In the genomic region with DNA sequence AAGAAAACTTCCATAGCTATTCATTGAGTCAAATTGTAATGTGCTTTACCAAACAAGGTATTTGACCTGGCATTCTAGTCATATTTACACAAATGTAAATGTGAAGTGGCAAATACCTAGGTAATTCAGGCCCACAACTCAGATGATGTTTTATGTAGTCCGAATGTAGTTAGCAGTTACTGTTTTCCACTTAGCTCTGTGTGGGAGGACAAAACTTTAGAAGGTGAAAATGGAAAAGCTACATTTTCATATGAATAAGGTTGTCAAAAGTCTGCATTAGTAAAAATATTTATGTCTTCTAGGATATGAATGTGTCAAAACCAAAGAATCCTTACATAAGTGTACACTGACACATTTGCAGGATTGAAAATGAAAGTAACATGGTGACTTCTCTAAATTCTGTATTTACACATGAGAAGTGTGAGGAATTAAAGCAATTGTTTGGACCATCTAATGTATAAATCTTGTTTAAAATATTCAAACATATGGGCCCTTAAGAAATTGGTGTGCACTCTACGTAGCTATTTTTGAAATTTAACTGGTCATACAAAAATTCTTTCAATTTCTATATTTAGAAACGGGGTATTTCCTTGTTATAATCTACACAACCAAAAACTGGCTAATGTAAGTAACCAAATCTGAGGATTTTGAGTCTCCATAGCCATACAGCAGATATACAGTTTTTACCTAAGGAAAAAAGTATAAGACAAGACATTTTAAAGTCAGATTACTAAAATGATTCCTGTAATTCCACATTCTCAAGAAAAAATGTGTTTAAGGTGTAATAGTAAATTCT, we compare ENCODE assay signal across 8 cellular contexts. TPM values are rescaled to one million over a fixed set of nuclear protein-coding genes. Genes with fewer than 3 reads are reported as not detected.
DNase-seq lines count a peak whose midpoint lies in the region; ATAC-seq and TF ChIP-seq lines count a peak whose summit lies in the region.

No MANE protein-coding gene starts in this region.

- peak overlapping the region; percentile 93 to 99 (median 95) for H3K4me3 Mint-ChIP-seq in CD4-positive, alpha-beta memory T cell
- peak overlapping the region; percentile 97 for H3K4me3 Mint-ChIP-seq in T-helper 17 cell

- intact Hi-C loops in CD4-positive, alpha-beta memory T cell (cut with micrococcal nuclease): loop anchor here (10.0 kb wide), 1 partner anchor 1662 kb away; no protein-coding TSS in a partner anchor

- H3K9me3 Mint-ChIP-seq in CD4-positive, alpha-beta memory T cell: peaks cover 0 to 7% (median 0%) of the 10 kb centered on the region in 8 donors

- H3K27me3 Mint-ChIP-seq in CD4-positive, alpha-beta memory T cell: peaks cover 0 to 1% of the 10 kb centered on the region in 2 donors
- H3K27me3 Mint-ChIP-seq in T-helper 17 cell: no peaks in the 10 kb centered on the region

- H4K20me1 ChIP-seq in fibroblast of lung (ENCODE audit: control insufficient read depth, extremely low read depth, insufficient read depth, low read length): no peaks in the 10 kb centered on the region

- H3K36me3 Mint-ChIP-seq in CD4-positive, alpha-beta memory T cell: peaks cover 39 to 69% of the 10 kb centered on the region in 2 donors
- peaks cover 23% of the 10 kb centered on the region for H3K36me3 Mint-ChIP-seq in T-helper 17 cell (ENCODE audit: low read depth)

- POLR2A ChIA-PET in CD4-positive, alpha-beta memory T cell (lab: Charles Lee; ENCODE audit: partially characterized antibody): interaction anchor here (0.6 to 19.2 kb wide), 31 partner anchors 9 to 1677 kb away, joined by 3 to 1446 read pairs (median 4); a partner anchor contains a TSS

- peak overlapping the region; percentile 95 to 98 (median 97) for H3K27ac Mint-ChIP-seq in CD4-positive, alpha-beta memory T cell
- peak overlapping the region; percentile 100 for H3K27ac Mint-ChIP-seq in T-helper 17 cell

- H3K4me2 ChIP-seq in fibroblast of lung (ENCODE audit: extremely low read depth, insufficient read depth, low read length): peak overlapping the region; percentile 95

- H3K9ac ChIP-seq in fibroblast of lung (ENCODE audit: insufficient read depth, low read length) (peak overlapping the region; percentile 39), skeletal muscle tissue (ENCODE audit: low read depth in 1 of 3, low read length in 3 of 3) (peak overlapping the region in 2 of 3 donors; percentile 27 to 88)

- H3K79me2 ChIP-seq in fibroblast of lung (ENCODE audit: control insufficient read depth, insufficient read depth, low read length): peaks cover 73% of the 10 kb centered on the region

- CTCF ChIA-PET in CD4-positive, alpha-beta memory T cell (lab: Charles Lee; ENCODE audit: partially characterized antibody): interaction anchor here (0.7 to 8.0 kb wide), 9 partner anchors 12 to 671 kb away, joined by 3 to 104 read pairs (median 4); a partner anchor contains a TSS

- H3K4me3 ChIP-seq in CD4-positive, alpha-beta memory T cell (ENCODE audit: low read length in 2 of 2): peak overlapping the region; percentile 39 to 80
- peak overlapping the region; percentile 38 to 97 (median 76) for H3K4me3 ChIP-seq in fibroblast of lung (replicated peaks in 1 of 4; ENCODE audit: control extremely low read depth in 1 of 4, insufficient read depth in 1 of 4, low read depth in 3 of 4, low read length in 4 of 4)
- peak overlapping the region in 1 of 3 donors; percentile 79 for H3K4me3 ChIP-seq in skeletal muscle tissue (ENCODE audit: low read length in 3 of 3)

- peak overlapping the region; percentile 95 for H3K27ac ChIP-seq in CD4-positive, alpha-beta memory T cell (ENCODE audit: low read depth, low read length)
- H3K27ac ChIP-seq in fibroblast of lung (ENCODE audit: insufficient read depth, low read length): peak overlapping the region; percentile 92
- peak overlapping the region; percentile 86 for H3K27ac ChIP-seq in skeletal muscle tissue (ENCODE audit: low read depth, low read length)

- ATAC-seq in T-helper 17 cell (no peak), HG02852 (IDR thresholded peaks at IDR 0.05; ENCODE audit: unreplicated experiment) (no peak)

- peaks cover 36% of the 10 kb centered on the region for H3K4me1 ChIP-seq in CD4-positive, alpha-beta memory T cell (ENCODE audit: insufficient read depth, low read length)
- H3K4me1 ChIP-seq in fibroblast of lung (ENCODE audit: control insufficient read depth, extremely low read depth, insufficient read depth, low read length): no peaks in the 10 kb centered on the region
- peaks cover 11 to 39% (median 35%) of the 10 kb centered on the region in 3 donors for H3K4me1 ChIP-seq in skeletal muscle tissue (ENCODE audit: control insufficient read depth in 3 of 3, insufficient read depth in 3 of 3, low read length in 3 of 3)

- H3K9me3 ChIP-seq in CD4-positive, alpha-beta memory T cell (ENCODE audit: control insufficient read depth in 1 of 2, low read length in 2 of 2): no peaks in the 10 kb centered on the region
- H3K9me3 ChIP-seq in T-helper 17 cell (ENCODE audit: control insufficient read depth, low read length, poor library complexity, severe bottlenecking): no peaks in the 10 kb centered on the region
- no peaks in the 10 kb centered on the region for H3K9me3 ChIP-seq in fibroblast of lung (ENCODE audit: control insufficient read depth, insufficient read depth, low read depth, low read length)
- H3K9me3 ChIP-seq in skeletal muscle tissue (ENCODE audit: control insufficient read depth in 3 of 3, low read length in 3 of 3): no peaks in the 10 kb centered on the region

- no peak overlapping the region for H2AFZ ChIP-seq in fibroblast of lung (ENCODE audit: low read length)

- peak in 4 of 5 donors; percentile 25 to 44 (median 38) for DNase-seq in CD4-positive, alpha-beta memory T cell
- peak; percentile 65 for DNase-seq in HT1080 (ENCODE audit: low read depth)
- DNase-seq in T-helper 17 cell: no peak
- peak; percentile 64 to 70 for DNase-seq in fibroblast of lung (ENCODE audit: low read depth in 2 of 2)
- DNase-seq in occipital lobe (lab: John Stamatoyannopoulos, UW): no peak
- no peak for DNase-seq in cerebellar nuclear complex (lab: John Stamatoyannopoulos, UW)

- peaks cover 25 to 57% (median 25%) of the 10 kb centered on the region in 4 donors for H3K4me1 Mint-ChIP-seq in CD4-positive, alpha-beta memory T cell
- H3K4me1 Mint-ChIP-seq in T-helper 17 cell: peaks cover 36% of the 10 kb centered on the region

- no peaks in the 10 kb centered on the region for H3K27me3 ChIP-seq in CD4-positive, alpha-beta memory T cell (ENCODE audit: insufficient read depth, low read length)
- H3K27me3 ChIP-seq in fibroblast of lung (ENCODE audit: control insufficient read depth, insufficient read depth, low read length) (no peaks in the 10 kb centered on the region), skeletal muscle tissue (ENCODE audit: control insufficient read depth in 3 of 3, insufficient read depth in 3 of 3, low read length in 3 of 3) (no peaks in the 10 kb centered on the region)

- no peak for TF ChIP-seq CTCF in fibroblast of lung (conservative IDR thresholded peaks at IDR 0.05 in 1 of 2, IDR thresholded peaks at IDR 0.05 in 1 of 2; ENCODE audit: low read depth in 1 of 2, low read length in 2 of 2)

- peaks cover 35% of the 10 kb centered on the region for H3K36me3 ChIP-seq in CD4-positive, alpha-beta memory T cell (ENCODE audit: insufficient read depth, low read length)
- H3K36me3 ChIP-seq in fibroblast of lung (ENCODE audit: control insufficient read depth, insufficient read depth, low read length): peaks cover 6% of the 10 kb centered on the region
- peaks cover 10% of the 10 kb centered on the region in 3 donors for H3K36me3 ChIP-seq in skeletal muscle tissue (ENCODE audit: control insufficient read depth in 3 of 3, insufficient read depth in 3 of 3, low read length in 3 of 3)

RNA-seq across cellular contexts. Expression of a gene that starts 5.4 kb away (rescaled TPM):
- total RNA-seq in CD4-positive, alpha-beta memory T cell: 100 to 1,000 TPM; 232 to 238 TPM
- polyA plus RNA-seq in CD4-positive, alpha-beta memory T cell: 10 to 100 TPM; 12.5 to 14.5 TPM
- 18.9 and 24.0 TPM in 2 replicates for total RNA-seq in HT1080 (2014; rRNA removed; shearing (Covaris generic))
- 16.8 and 18.8 TPM in 2 replicates for polyA plus RNA-seq in HT1080 (2015; cell fraction: cytosol; rRNA removed)
- polyA plus RNA-seq in HT1080 (2015; cell fraction: nucleus; rRNA removed): 24.8 and 27.6 TPM in 2 replicates
- total RNA-seq in T-helper 17 cell (100 to 1,000 TPM; 202 to 252 TPM), fibroblast of lung (50.9 and 58.0 TPM in 2 replicates), skeletal muscle tissue (62.1 TPM), occipital lobe (143 TPM)
- 12.6 and 21.4 TPM in 2 replicates for polyA plus RNA-seq in fibroblast of lung
- polyA plus RNA-seq in fibroblast of lung (2012): 16.7 and 28.0 TPM in 2 replicates
- polyA minus RNA-seq in fibroblast of lung (ENCODE audit: low replicate concordance): 0.89 and 2.8 TPM in 2 replicates

RNA-seq across cellular contexts. Expression of a gene that starts 26.6 kb away (rescaled TPM):
- total RNA-seq in CD4-positive, alpha-beta memory T cell: 1 to 10 TPM; 3.4 to 4.4 TPM
- polyA plus RNA-seq in CD4-positive, alpha-beta memory T cell: 1 to 10 TPM in 1 of 2 donors, under 1 TPM in 1; 0.55 to 1.2 TPM
- 0.37 and 0.73 TPM in 2 replicates for total RNA-seq in HT1080 (2014; rRNA removed; shearing (Covaris generic))
- 0.41 and 0.94 TPM in 2 replicates for polyA plus RNA-seq in HT1080 (2015; cell fraction: cytosol; rRNA removed)
- polyA plus RNA-seq in HT1080 (2015; cell fraction: nucleus; rRNA removed): 1.2 and 3.3 TPM in 2 replicates
- total RNA-seq in T-helper 17 cell: 1 to 10 TPM; 2.0 to 2.1 TPM
- not detected in 2 replicates for total RNA-seq in fibroblast of lung
- 0.24 and 0.35 TPM in 2 replicates for polyA plus RNA-seq in fibroblast of lung
- polyA plus RNA-seq in fibroblast of lung (2012): 0.20 and 0.36 TPM in 2 replicates
- polyA minus RNA-seq in fibroblast of lung (ENCODE audit: low replicate concordance): not detected in 2 replicates
- 0.52 TPM for total RNA-seq in skeletal muscle tissue
- total RNA-seq in occipital lobe: 24.6 TPM

Comparison
In these comparisons a context has a peak if more than half of its experiments do, and no peak if none do; other contexts are left out.
1. DNase-seq: peak in CD4-positive, alpha-beta memory T cell (4 of 5), HT1080 (single experiment) and fibroblast of lung (2 of 2); none in T-helper 17 cell (0 of 3), occipital lobe (single experiment) and cerebellar nuclear complex (0 of 2).
2. Peak in every context shown above with its lines, with median percentiles within 50 percentile points of each other: H3K27ac ChIP-seq.